Comparison of ENCODE assay signal across 1 cellular context in genomic region chr6:106027760-106028159, GRCh38.
TF ChIP-seq lines count a peak whose summit lies in the region.

No MANE protein-coding gene starts in this region.

TF ChIP-seq in IMR-90, 13 proteins besides CTCF, POLR2A, EP300 and RAD21:
- TF ChIP-seq SMC3 (IDR thresholded peaks at IDR 0.05; ENCODE audit: low read depth, low read length) = no peak
- TF ChIP-seq MAZ (IDR thresholded peaks at IDR 0.05; ENCODE audit: borderline replicate concordance, low read depth, low read length) = no peak
- TF ChIP-seq CEBPB (IDR thresholded peaks at IDR 0.05; ENCODE audit: low read depth, low read length) = no peak
- TF ChIP-seq CHD1 (IDR thresholded peaks at IDR 0.05; ENCODE audit: low read depth, low read length) = no peak
- TF ChIP-seq MAFK (IDR thresholded peaks at IDR 0.05; ENCODE audit: low read depth, low read length) = no peak
- TF ChIP-seq USF2 (IDR thresholded peaks at IDR 0.05; ENCODE audit: low read depth, low read length) = no peak
